1 cellular context compared by ENCODE assay signal in the genomic region with DNA sequence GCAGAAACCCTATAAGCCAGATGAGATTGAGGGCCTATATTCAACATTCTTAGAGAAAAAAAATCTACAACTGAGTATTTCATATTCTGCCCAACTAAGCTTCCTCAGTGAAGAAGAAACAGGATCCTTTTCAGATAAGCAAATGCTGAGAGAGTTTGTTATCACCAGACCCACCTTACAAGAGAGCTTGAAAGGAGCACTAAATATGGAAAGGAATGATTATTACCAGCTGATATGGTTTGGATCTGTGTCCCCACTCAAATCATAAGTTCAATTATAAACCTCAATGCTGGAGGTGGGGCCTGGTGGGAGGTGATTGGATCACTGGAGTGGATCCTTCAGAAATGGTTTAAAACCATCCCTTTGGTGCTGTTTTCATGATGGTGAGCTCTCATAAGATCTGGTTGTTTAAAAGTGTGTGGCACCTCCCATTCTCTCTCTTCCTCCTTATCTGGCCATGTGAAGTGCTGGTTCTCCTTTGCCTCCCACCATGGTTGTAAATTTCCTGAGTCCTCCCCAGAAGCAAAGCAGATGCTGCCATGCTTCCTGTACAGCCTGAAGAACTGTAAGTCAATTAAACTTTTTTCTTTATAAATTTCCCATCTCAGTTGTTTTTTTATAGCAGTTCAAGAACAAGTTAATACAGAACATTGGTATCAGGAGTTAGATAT.
TF ChIP-seq lines count a peak whose summit lies in the region.

No MANE protein-coding gene starts in this region.

TF ChIP-seq in K562, 482 proteins besides CTCF, POLR2A, EP300 and RAD21 (continued from another document):
- TF ChIP-seq, protein P1, sequence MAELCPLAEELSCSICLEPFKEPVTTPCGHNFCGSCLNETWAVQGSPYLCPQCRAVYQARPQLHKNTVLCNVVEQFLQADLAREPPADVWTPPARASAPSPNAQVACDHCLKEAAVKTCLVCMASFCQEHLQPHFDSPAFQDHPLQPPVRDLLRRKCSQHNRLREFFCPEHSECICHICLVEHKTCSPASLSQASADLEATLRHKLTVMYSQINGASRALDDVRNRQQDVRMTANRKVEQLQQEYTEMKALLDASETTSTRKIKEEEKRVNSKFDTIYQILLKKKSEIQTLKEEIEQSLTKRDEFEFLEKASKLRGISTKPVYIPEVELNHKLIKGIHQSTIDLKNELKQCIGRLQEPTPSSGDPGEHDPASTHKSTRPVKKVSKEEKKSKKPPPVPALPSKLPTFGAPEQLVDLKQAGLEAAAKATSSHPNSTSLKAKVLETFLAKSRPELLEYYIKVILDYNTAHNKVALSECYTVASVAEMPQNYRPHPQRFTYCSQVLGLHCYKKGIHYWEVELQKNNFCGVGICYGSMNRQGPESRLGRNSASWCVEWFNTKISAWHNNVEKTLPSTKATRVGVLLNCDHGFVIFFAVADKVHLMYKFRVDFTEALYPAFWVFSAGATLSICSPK (IDR thresholded peaks at IDR 0.05; ENCODE audit: borderline replicate concordance), result no peak
- TF ChIP-seq RHOXF2B (CRISPR knock-in tag; conservative IDR thresholded peaks at IDR 0.05) (no peak), KAT7 (CRISPR knock-in tag; IDR thresholded peaks at IDR 0.05; ENCODE audit: borderline replicate concordance) (no peak), MEIS2 (IDR thresholded peaks at IDR 0.05; ENCODE audit: partially characterized antibody) (peak; percentile 17), SMAD2 (IDR thresholded peaks at IDR 0.05; ENCODE audit: low read depth, low read length) (no peak), SRF (CRISPR knock-in tag; IDR thresholded peaks at IDR 0.05) (no peak)
- TF ChIP-seq, protein P2, sequence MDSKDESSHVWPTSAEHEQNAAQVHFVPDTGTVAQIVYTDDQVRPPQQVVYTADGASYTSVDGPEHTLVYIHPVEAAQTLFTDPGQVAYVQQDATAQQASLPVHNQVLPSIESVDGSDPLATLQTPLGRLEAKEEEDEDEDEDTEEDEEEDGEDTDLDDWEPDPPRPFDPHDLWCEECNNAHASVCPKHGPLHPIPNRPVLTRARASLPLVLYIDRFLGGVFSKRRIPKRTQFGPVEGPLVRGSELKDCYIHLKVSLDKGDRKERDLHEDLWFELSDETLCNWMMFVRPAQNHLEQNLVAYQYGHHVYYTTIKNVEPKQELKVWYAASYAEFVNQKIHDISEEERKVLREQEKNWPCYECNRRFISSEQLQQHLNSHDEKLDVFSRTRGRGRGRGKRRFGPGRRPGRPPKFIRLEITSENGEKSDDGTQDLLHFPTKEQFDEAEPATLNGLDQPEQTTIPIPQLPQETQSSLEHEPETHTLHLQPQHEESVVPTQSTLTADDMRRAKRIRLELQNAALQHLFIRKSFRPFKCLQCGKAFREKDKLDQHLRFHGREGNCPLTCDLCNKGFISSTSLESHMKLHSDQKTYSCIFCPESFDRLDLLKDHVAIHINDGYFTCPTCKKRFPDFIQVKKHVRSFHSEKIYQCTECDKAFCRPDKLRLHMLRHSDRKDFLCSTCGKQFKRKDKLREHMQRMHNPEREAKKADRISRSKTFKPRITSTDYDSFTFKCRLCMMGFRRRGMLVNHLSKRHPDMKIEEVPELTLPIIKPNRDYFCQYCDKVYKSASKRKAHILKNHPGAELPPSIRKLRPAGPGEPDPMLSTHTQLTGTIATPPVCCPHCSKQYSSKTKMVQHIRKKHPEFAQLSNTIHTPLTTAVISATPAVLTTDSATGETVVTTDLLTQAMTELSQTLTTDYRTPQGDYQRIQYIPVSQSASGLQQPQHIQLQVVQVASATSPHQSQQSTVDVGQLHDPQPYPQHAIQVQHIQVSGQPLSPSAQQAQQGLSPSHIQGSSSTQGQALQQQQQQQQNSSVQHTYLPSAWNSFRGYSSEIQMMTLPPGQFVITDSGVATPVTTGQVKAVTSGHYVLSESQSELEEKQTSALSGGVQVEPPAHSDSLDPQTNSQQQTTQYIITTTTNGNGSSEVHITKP (IDR thresholded peaks at IDR 0.05; ENCODE audit: partially characterized antibody), result no peak
